ENCODE assay signal across 7 cellular contexts in the genomic region with DNA sequence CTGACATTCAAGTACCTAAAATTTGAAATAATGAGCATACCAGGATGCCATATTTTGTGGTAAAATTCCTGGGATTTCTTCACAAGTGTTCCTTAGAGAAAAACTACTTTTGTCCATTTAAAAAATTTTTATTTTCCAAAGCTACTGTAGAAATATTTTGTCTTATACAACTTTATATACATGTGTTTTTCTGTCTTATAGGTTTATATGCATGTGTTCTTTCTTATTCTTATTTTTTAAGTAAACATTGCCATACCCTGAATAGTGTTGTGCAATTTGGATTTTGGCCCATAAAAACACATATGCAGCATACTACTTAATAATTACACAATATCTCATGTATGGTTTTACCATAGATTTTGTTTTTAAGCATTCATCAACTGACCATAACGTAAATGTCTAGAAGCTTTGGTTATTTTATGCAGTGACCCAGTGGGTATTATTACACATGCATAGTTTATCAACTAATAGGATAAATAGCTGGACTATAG.
"Had no signal": no experiment of that assay in that cellular context is flagged by ENCODE, and none has a peak within 500 bp of the region (broad histone marks: within the 10 kb centered on the region; RNA-seq: fewer than 3 reads in every experiment).

No MANE protein-coding gene starts in this region.

- H3K4me1 Mint-ChIP-seq: GM23338 had no signal

- H3K9me3 Mint-ChIP-seq: H9 had no signal

- H3K27ac Mint-ChIP-seq: GM23338, H9 had no signal

- H3K4me3 ChIP-seq: GM23338, K562 had no signal

- FAIRE-seq: H1, H54, HTR-8/SVneo, K562 had no signal

- DNase-seq: H9, HCEC 1CT had no signal

- H2AFZ ChIP-seq: GM23338 had no signal

- H3K4me2 ChIP-seq: GM23338 had no signal

- H3K4me3 Mint-ChIP-seq: GM23338, H9 had no signal

- ATAC-seq: GM23338, K562 had no signal
